ENCODE assay signal across 8 cellular contexts in the genomic region with DNA sequence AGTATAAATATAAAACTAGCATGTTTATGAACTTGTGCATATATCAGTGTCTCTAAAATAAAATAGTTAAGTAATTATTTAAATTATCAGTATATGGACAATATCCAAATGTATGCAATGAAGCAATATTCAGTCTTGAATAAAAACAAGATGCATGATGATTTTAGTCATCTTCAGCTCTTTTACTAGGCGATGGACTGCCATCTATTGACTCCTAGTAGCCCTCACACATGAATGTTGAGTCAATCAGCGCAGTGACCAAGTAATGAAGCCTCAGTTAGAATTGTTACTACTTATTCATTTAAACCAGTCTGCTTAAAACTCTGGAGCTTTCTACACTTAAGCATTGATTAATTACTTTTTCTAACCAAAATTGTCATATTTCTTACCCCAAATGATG.
DNase-seq lines count a peak whose midpoint lies in the region; ATAC-seq and TF ChIP-seq lines count a peak whose summit lies in the region.

No MANE protein-coding gene starts in this region.

- no peak overlapping the region for H3K4me3 ChIP-seq in heart left ventricle
- no peak overlapping the region for H3K4me3 ChIP-seq in cardiac fibroblast (replicated peaks in 1 of 2; ENCODE audit: low read depth in 2 of 2, low read length in 2 of 2)
- H3K4me3 ChIP-seq in upper lobe of right lung, result no peak overlapping the region

- H3K27ac ChIP-seq in heart left ventricle (no peak overlapping the region), upper lobe of right lung (no peak overlapping the region)

- ATAC-seq in heart left ventricle (no peak), upper lobe of right lung (no peak), GM21723 (IDR thresholded peaks at IDR 0.05; ENCODE audit: unreplicated experiment) (no peak)

- H3K4me1 ChIP-seq in heart left ventricle (peaks cover 0 to 5% (median 0%) of the 10 kb centered on the region in 12 donors), upper lobe of right lung (no peaks in the 10 kb centered on the region)

- H3K9me3 ChIP-seq in heart left ventricle (no peaks in the 10 kb centered on the region), upper lobe of right lung (no peaks in the 10 kb centered on the region)

- WGBS in heart left ventricle, 4 donors, result 88 to 95% (median 91%) methylated on average over 2 of the region's 2 CpGs

- no peak for TF ChIP-seq POLR2A in heart left ventricle (IDR thresholded peaks at IDR 0.05)

- H3K27me3 ChIP-seq in heart left ventricle (no peaks in the 10 kb centered on the region), upper lobe of right lung (no peaks in the 10 kb centered on the region)

- intact Hi-C loops in heart left ventricle (cut with DNase I) (no loop called here), cardiac septum (cut with DNase I) (no loop called here), upper lobe of right lung (cut with DNase I) (no loop called here)

- H3K36me3 ChIP-seq in heart left ventricle (peaks cover 0 to 5% (median 0%) of the 10 kb centered on the region in 9 donors), upper lobe of right lung (no peaks in the 10 kb centered on the region)

- TF ChIP-seq CTCF in heart left ventricle (IDR thresholded peaks at IDR 0.05) (peak in 8 of 12 donors; percentile 12 to 50 (median 35)), cardiac fibroblast (IDR thresholded peaks at IDR 0.05; ENCODE audit: low read depth, low read length) (peak; percentile 42), upper lobe of right lung (IDR thresholded peaks at IDR 0.05) (no peak)

- DNase-seq in heart left ventricle, result no peak
- DNase-seq in cardiac septum (ENCODE audit: low spot score), result no peak
- DNase-seq in Kasumi-1 (lab: John Stamatoyannopoulos, UW), result peak; percentile 19 to 32
- peak; percentile 59 to 69 for DNase-seq in cardiac fibroblast (ENCODE audit: low read depth in 2 of 2)
- DNase-seq in stromal cell of bone marrow (ENCODE audit: low read depth), result peak; percentile 31
- no peak for DNase-seq in NK-92 (lab: John Stamatoyannopoulos, UW; ENCODE audit: unreplicated experiment)
- no peak for DNase-seq in upper lobe of right lung

Comparison
In these comparisons a context has a peak if more than half of its experiments do, and no peak if none do; other contexts are left out.
1. DNase-seq: peak in Kasumi-1 (2 of 2), cardiac fibroblast (2 of 2) and stromal cell of bone marrow (single experiment); none in heart left ventricle (0 of 5), cardiac septum (single experiment), NK-92 (single experiment) and upper lobe of right lung (single experiment).